Comparison of ENCODE assay signal across 30 cellular contexts in the genomic region with DNA sequence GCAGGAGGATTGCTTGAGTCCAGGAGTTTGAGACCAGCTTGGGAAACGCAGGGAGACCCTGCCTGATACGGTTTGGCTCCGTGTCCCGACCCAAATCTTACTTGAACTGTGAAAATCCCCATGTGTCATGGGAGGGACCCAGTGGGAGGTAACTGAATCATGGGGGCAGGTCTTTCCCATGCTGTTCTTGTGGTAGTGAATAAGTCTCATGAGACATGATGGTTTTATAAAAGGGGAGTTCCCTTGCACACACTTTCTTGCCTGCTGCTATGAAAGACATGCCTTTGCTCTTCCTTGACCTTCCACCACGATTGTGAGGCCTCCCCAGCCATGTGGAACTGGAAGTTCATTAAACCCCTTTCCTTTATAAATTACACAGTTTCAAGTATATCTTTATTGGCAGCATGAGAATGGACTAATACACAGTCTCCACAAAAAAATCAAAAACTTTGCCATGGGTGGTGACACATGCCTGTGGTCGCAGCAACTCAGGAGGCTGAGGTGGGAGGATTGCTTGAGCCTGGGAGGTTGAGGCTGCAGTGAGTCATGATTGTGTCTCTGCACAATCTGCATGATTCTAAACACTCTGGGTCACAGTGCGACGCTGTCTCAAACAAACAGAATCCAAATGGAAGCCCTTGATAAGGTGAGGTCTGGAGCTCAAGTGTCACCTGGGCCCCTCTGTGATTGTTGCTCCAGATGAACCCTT. TPM values are rescaled to one million over a fixed set of nuclear protein-coding genes. Genes with fewer than 3 reads are reported as not detected.
DNase-seq lines count a peak whose midpoint lies in the region; ATAC-seq and TF ChIP-seq lines count a peak whose summit lies in the region.
"Had no signal": no experiment of that assay in that cellular context is flagged by ENCODE, and none has a peak within 500 bp of the region (broad histone marks: within the 10 kb centered on the region; RNA-seq: fewer than 3 reads in every experiment).

No MANE protein-coding gene starts in this region.

- ATAC-seq in memory B cell (ENCODE audit: low read depth) (peak; percentile 24), GM18907 (IDR thresholded peaks at IDR 0.05; ENCODE audit: unreplicated experiment) (no peak), HG03378 (IDR thresholded peaks at IDR 0.05; ENCODE audit: unreplicated experiment) (no peak)
- ATAC-seq: GM23338; heart left ventricle; lower lobe of right lung; naive thymus-derived CD8-positive, alpha-beta T cell; right lobe of liver; T-cell had no signal

- CTCF ChIA-PET in activated CD4-positive, alpha-beta T cell treated with anti-CD3 and anti-CD28 coated beads, Interleukin-2, amount 10 ng/mL, durations not matched to agents 7 days and 5 days (lab: Charles Lee), result no interaction called here

- H3K36me3 Mint-ChIP-seq in activated CD4-positive, alpha-beta T cell treated with anti-CD3 and anti-CD28 coated beads, Interleukin-2, amount 10 ng/mL, durations not matched to agents 7 days and 5 days (ENCODE audit: low read depth), result no peaks in the 10 kb centered on the region
- H3K36me3 Mint-ChIP-seq in memory B cell (no peaks in the 10 kb centered on the region), type B pancreatic cell (peaks cover 4% of the 10 kb centered on the region)
- H3K36me3 Mint-ChIP-seq: activated naive CD4-positive, alpha-beta T cell treated with anti-CD3 and anti-CD28 coated beads, Interleukin-2, amount 50 U/mL, for 24 hours; naive thymus-derived CD8-positive, alpha-beta T cell; T-cell had no signal

- H3K9me3 Mint-ChIP-seq in activated CD4-positive, alpha-beta T cell treated with anti-CD3 and anti-CD28 coated beads, Interleukin-2, amount 10 ng/mL, durations not matched to agents 7 days and 5 days, result no peaks in the 10 kb centered on the region
- no peaks in the 10 kb centered on the region for H3K9me3 Mint-ChIP-seq in memory B cell
- no peaks in the 10 kb centered on the region for H3K9me3 Mint-ChIP-seq in type B pancreatic cell
- H3K9me3 Mint-ChIP-seq: activated naive CD4-positive, alpha-beta T cell treated with anti-CD3 and anti-CD28 coated beads, Interleukin-2, amount 50 U/mL, for 24 hours; activated T-helper 1 cell treated with anti-CD3 and anti-CD28 coated beads, Interleukin-12 subunit alpha, Interleukin-12 subunit beta, Interleukin-2, Interleukin-4 antibody, amounts not matched to agents 30 ng/mL and 10 ng/mL and 1 ng/mL, durations not matched to agents 14 hours and 24 hours and 36 hours; CD4-positive, alpha-beta T cell; GM23338; naive thymus-derived CD8-positive, alpha-beta T cell; T-cell had no signal

- H3K27ac Mint-ChIP-seq in activated CD4-positive, alpha-beta T cell treated with anti-CD3 and anti-CD28 coated beads, Interleukin-2, amount 10 ng/mL, durations not matched to agents 7 days and 5 days, result no peak overlapping the region
- H3K27ac Mint-ChIP-seq in memory B cell (no peak overlapping the region), type B pancreatic cell (no peak overlapping the region)
- H3K27ac Mint-ChIP-seq: activated naive CD4-positive, alpha-beta T cell treated with anti-CD3 and anti-CD28 coated beads, Interleukin-2, amount 50 U/mL, for 24 hours; activated T-helper 1 cell treated with anti-CD3 and anti-CD28 coated beads, Interleukin-12 subunit alpha, Interleukin-12 subunit beta, Interleukin-2, Interleukin-4 antibody, amounts not matched to agents 30 ng/mL and 10 ng/mL and 1 ng/mL, durations not matched to agents 14 hours and 24 hours and 36 hours; CD4-positive, alpha-beta T cell; GM23338; progenitor cell of endocrine pancreas; T-cell had no signal

- peaks cover 3% of the 10 kb centered on the region for H3K27me3 Mint-ChIP-seq in activated CD4-positive, alpha-beta T cell treated with anti-CD3 and anti-CD28 coated beads, Interleukin-2, amount 10 ng/mL, durations not matched to agents 7 days and 5 days
- H3K27me3 Mint-ChIP-seq in memory B cell, result peaks cover 7% of the 10 kb centered on the region
- H3K27me3 Mint-ChIP-seq in type B pancreatic cell, result peaks cover 8% of the 10 kb centered on the region

- H3K4me1 Mint-ChIP-seq in activated CD4-positive, alpha-beta T cell treated with anti-CD3 and anti-CD28 coated beads, Interleukin-2, amount 10 ng/mL, durations not matched to agents 7 days and 5 days, result no peaks in the 10 kb centered on the region
- H3K4me1 Mint-ChIP-seq in memory B cell (peaks cover 5% of the 10 kb centered on the region), type B pancreatic cell (ENCODE audit: unreplicated experiment) (peaks cover 7% of the 10 kb centered on the region)
- H3K4me1 Mint-ChIP-seq: activated naive CD4-positive, alpha-beta T cell treated with anti-CD3 and anti-CD28 coated beads, Interleukin-2, amount 50 U/mL, for 24 hours; naive thymus-derived CD8-positive, alpha-beta T cell; T-cell had no signal

- POLR2A ChIA-PET in activated CD4-positive, alpha-beta T cell treated with anti-CD3 and anti-CD28 coated beads, Interleukin-2, amount 10 ng/mL, durations not matched to agents 7 days and 5 days (lab: Charles Lee), result no interaction called here

- DNase-seq in activated CD4-positive, alpha-beta T cell treated with anti-CD3 and anti-CD28 coated beads for 48 hours, result peak; percentile 65
- DNase-seq in activated CD4-positive, alpha-beta T cell treated with anti-CD3 and anti-CD28 coated beads, Interleukin-2, amount 10 ng/mL, durations not matched to agents 7 days and 5 days, result no peak
- DNase-seq in stimulated activated CD4-positive, alpha-beta T cell treated with anti-CD3 and anti-CD28 coated beads, Interleukin-15, amount 100 ng/mL, for 24 hours, result peak; percentile 38
- DNase-seq in stimulated activated CD4-positive, alpha-beta T cell treated with anti-CD3 and anti-CD28 coated beads, Interleukin-4, amount 100 ng/mL, for 4 hours, result no peak
- no peak for DNase-seq in memory B cell (ENCODE audit: low spot score in 2 of 2)
- DNase-seq in type B pancreatic cell (ENCODE audit: extremely low spot score, unreplicated experiment), result peak; percentile 25
- DNase-seq: aorta; CD4-positive, alpha-beta T cell; DND-41; foreskin melanocyte; heart left ventricle; lower lobe of right lung; naive thymus-derived CD8-positive, alpha-beta T cell; NCI-H1092 treated with DMSO at 0.1 percent for 48 hours; NCI-H187; NCI-H2171; NCI-H510A treated with DMSO at 0.1 percent for 48 hours; right lobe of liver; spleen; stomach; T-cell had no signal

- TF ChIP-seq CTCF in type B pancreatic cell (conservative IDR thresholded peaks at IDR 0.05), result no peak

- H3K4me3 Mint-ChIP-seq in activated CD4-positive, alpha-beta T cell treated with anti-CD3 and anti-CD28 coated beads, Interleukin-2, amount 10 ng/mL, durations not matched to agents 7 days and 5 days, result no peak overlapping the region
- no peak overlapping the region for H3K4me3 Mint-ChIP-seq in memory B cell
- H3K4me3 Mint-ChIP-seq in type B pancreatic cell, result no peak overlapping the region
- H3K4me3 Mint-ChIP-seq: activated naive CD4-positive, alpha-beta T cell treated with anti-CD3 and anti-CD28 coated beads, Interleukin-2, amount 50 U/mL, for 24 hours; activated T-helper 1 cell treated with anti-CD3 and anti-CD28 coated beads, Interleukin-12 subunit alpha, Interleukin-12 subunit beta, Interleukin-2, Interleukin-4 antibody, amounts not matched to agents 30 ng/mL and 10 ng/mL and 1 ng/mL, durations not matched to agents 14 hours and 24 hours and 36 hours; CD4-positive, alpha-beta T cell; GM23338; naive thymus-derived CD8-positive, alpha-beta T cell; T-cell had no signal

RNA-seq across cellular contexts. Expression of gene SYN3, which starts 34.9 kb away (rescaled TPM):
- not detected for total RNA-seq in activated CD4-positive, alpha-beta T cell treated with anti-CD3 and anti-CD28 coated beads, Interleukin-2, amount 10 ng/mL, durations not matched to agents 7 days and 5 days
- 1.9 and 3.9 TPM in 2 replicates for total RNA-seq in type B pancreatic cell (ENCODE audit: low replicate concordance)
- total RNA-seq: activated CD8-positive, alpha-beta memory T cell treated with anti-CD3 and anti-CD28 coated beads for 36 hours; activated T-helper 1 cell treated with anti-CD3 and anti-CD28 coated beads, Interleukin-12 subunit alpha, Interleukin-12 subunit beta, Interleukin-2, Interleukin-4 antibody, amounts not matched to agents 30 ng/mL and 10 ng/mL and 1 ng/mL, durations not matched to agents 14 hours and 24 hours and 36 hours; CD4-positive, alpha-beta T cell; kidney epithelial cell; vagina had no signal

Comparison
In these comparisons a context has a peak if more than half of its experiments do, and no peak if none do; other contexts are left out.
1. DNase-seq: peak in activated CD4-positive, alpha-beta T cell treated with anti-CD3 and anti-CD28 coated beads for 48 hours (single experiment), stimulated activated CD4-positive, alpha-beta T cell treated with anti-CD3 and anti-CD28 coated beads, Interleukin-15, amount 100 ng/mL, for 24 hours (single experiment) and type B pancreatic cell (single experiment); none in activated CD4-positive, alpha-beta T cell treated with anti-CD3 and anti-CD28 coated beads, Interleukin-2, amount 10 ng/mL, durations not matched to agents 7 days and 5 days (single experiment), stimulated activated CD4-positive, alpha-beta T cell treated with anti-CD3 and anti-CD28 coated beads, Interleukin-4, amount 100 ng/mL, for 4 hours (0 of 2) and memory B cell (0 of 2).